11 cellular contexts compared by ENCODE assay signal in the genomic region with DNA sequence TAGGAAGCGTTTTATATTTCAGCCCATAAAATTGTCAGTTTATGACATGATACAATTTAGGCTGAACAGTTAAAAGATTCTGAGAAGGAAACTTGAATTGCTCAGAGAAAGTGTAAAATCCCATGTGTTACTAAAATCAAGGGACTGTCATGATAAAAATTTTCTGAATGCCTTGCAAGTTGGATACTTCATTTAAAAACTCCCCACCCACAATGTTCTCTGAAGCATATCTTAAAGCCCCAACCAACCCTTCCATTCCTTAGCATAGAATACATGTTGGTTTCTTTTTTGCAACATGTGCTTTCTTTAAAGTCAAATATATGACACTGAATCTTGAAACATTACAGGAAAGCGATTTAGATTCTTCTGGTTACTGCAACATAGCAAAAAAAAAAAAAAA.
DNase-seq lines count a peak whose midpoint lies in the region; ATAC-seq and TF ChIP-seq lines count a peak whose summit lies in the region.
"Had no signal": no experiment of that assay in that cellular context is flagged by ENCODE, and none has a peak within 500 bp of the region (broad histone marks: within the 10 kb centered on the region; RNA-seq: fewer than 3 reads in every experiment).

No MANE protein-coding gene starts in this region.

- peak; percentile 52 for ATAC-seq in GM18511 (IDR thresholded peaks at IDR 0.05; ENCODE audit: unreplicated experiment)
- peak; percentile 41 for ATAC-seq in GM19463 (IDR thresholded peaks at IDR 0.05; ENCODE audit: unreplicated experiment)
- ATAC-seq in HG03060 (IDR thresholded peaks at IDR 0.05; ENCODE audit: low read depth, unreplicated experiment) = peak; percentile 45
- no peak for ATAC-seq in left lung

- H3K4me1 Mint-ChIP-seq in activated naive CD8-positive, alpha-beta T cell treated with anti-CD3 and anti-CD28 coated beads for 36 hours = peaks cover 66% of the 10 kb centered on the region

- no peaks in the 10 kb centered on the region for H3K36me3 ChIP-seq in left lung
- H3K36me3 ChIP-seq: vagina had no signal

- no peak overlapping the region for H3K4me3 ChIP-seq in left lung
- H3K4me3 ChIP-seq: vagina had no signal

- no peaks in the 10 kb centered on the region for H3K9me3 ChIP-seq in left lung
- H3K9me3 ChIP-seq: vagina had no signal

- H3K9me3 Mint-ChIP-seq in activated naive CD8-positive, alpha-beta T cell treated with anti-CD3 and anti-CD28 coated beads for 36 hours = peaks cover 15% of the 10 kb centered on the region

- no peaks in the 10 kb centered on the region for H3K27me3 Mint-ChIP-seq in activated naive CD8-positive, alpha-beta T cell treated with anti-CD3 and anti-CD28 coated beads for 36 hours

- no peak overlapping the region for H3K27ac ChIP-seq in left lung
- H3K27ac ChIP-seq: vagina had no signal

- H3K27ac Mint-ChIP-seq in activated naive CD8-positive, alpha-beta T cell treated with anti-CD3 and anti-CD28 coated beads for 36 hours = peak overlapping the region; percentile 89

- TF ChIP-seq CTCF in left lung (IDR thresholded peaks at IDR 0.05) = no peak

- no peak overlapping the region for H3K4me3 Mint-ChIP-seq in activated naive CD8-positive, alpha-beta T cell treated with anti-CD3 and anti-CD28 coated beads for 36 hours

- intact Hi-C loops in left lung (cut with DNase I) = no loop called here

- DNase-seq in activated naive CD8-positive, alpha-beta T cell treated with anti-CD3 and anti-CD28 coated beads for 36 hours = no peak
- DNase-seq in NCI-H146 (lab: John Stamatoyannopoulos, UW) (no peak), NCI-H2029 (lab: John Stamatoyannopoulos, UW) (no peak), left lung (no peak)
- DNase-seq: DMS 273 treated with DMSO at 0.1 percent for 48 hours, mesendoderm, NCI-H1930 had no signal

- H3K27me3 ChIP-seq in left lung = no peaks in the 10 kb centered on the region
- H3K27me3 ChIP-seq: vagina had no signal

- H3K36me3 Mint-ChIP-seq in activated naive CD8-positive, alpha-beta T cell treated with anti-CD3 and anti-CD28 coated beads for 36 hours = peaks cover 46% of the 10 kb centered on the region

- H3K4me1 ChIP-seq in left lung = no peaks in the 10 kb centered on the region
- H3K4me1 ChIP-seq: vagina had no signal
